ENCODE assay signal across 17 cellular contexts in genomic region chr16:66131156-66131807, GRCh38.
A peak's percentile ranks its signal among the peaks of the same experiment; 100 is the strongest.
DNase-seq lines count a peak whose midpoint lies in the region; ATAC-seq, FAIRE-seq and TF ChIP-seq lines count a peak whose summit lies in the region.
"Had no signal": no experiment of that assay in that cellular context is flagged by ENCODE, and none has a peak within 500 bp of the region (broad histone marks: within the 10 kb centered on the region; RNA-seq: fewer than 3 reads in every experiment).

No MANE protein-coding gene starts in this region.

- TF ChIP-seq POLR2A in A549 (IDR thresholded peaks at IDR 0.05; ENCODE audit: low read length) = no peak

- peak overlapping the region; percentile 29; the same call in 1 of the 2 replicates for H3K27ac Mint-ChIP-seq in HFFc6
- H3K27ac Mint-ChIP-seq: stimulated activated naive B cell treated with anti-CD40 and anti-IgM and Interleukin-4, amounts not matched to agents 10 μg/mL and 1 μg/mL and 100 μg/mL, for 72 hours; type B pancreatic cell had no signal

- H3K9me1 ChIP-seq in keratinocyte (ENCODE audit: control insufficient read depth, extremely low read depth, insufficient read depth, low read length) = no peaks in the 10 kb centered on the region

- H3K4me3 Mint-ChIP-seq in HFFc6 = peak overlapping the region; percentile 44; the same call in 1 of the 2 replicates
- H3K4me3 Mint-ChIP-seq: activated T-cell treated with anti-CD3 and anti-CD28 coated beads, Interleukin-2, amount 50 U/mL, for 4 hours; stimulated activated naive B cell treated with anti-CD40 and anti-IgM and Interleukin-4, amounts not matched to agents 10 μg/mL and 1 μg/mL and 100 μg/mL, for 72 hours; type B pancreatic cell had no signal

- H3K9me3 ChIP-seq in A549 = no peaks in the 10 kb centered on the region
- no peaks in the 10 kb centered on the region for H3K9me3 ChIP-seq in keratinocyte (ENCODE audit: control insufficient read depth, low read depth, low read length)

- dilution Hi-C loops in keratinocyte (cut with MboI; ENCODE audit: extremely low pct_ligation_motif_present, low sequenced_read_pairs) = no loop called here

- H3K9ac ChIP-seq in keratinocyte (ENCODE audit: control insufficient read depth, extremely low read depth, insufficient read depth, low read length) = no peak overlapping the region

- peaks cover 43% of the 10 kb centered on the region for H3K4me1 Mint-ChIP-seq in HFFc6 (ENCODE audit: low read depth)
- H3K4me1 Mint-ChIP-seq: stimulated activated naive B cell treated with anti-CD40 and anti-IgM and Interleukin-4, amounts not matched to agents 10 μg/mL and 1 μg/mL and 100 μg/mL, for 72 hours had no signal

- no peak overlapping the region for H2AFZ ChIP-seq in keratinocyte (ENCODE audit: control insufficient read depth, low read length)

- H3K27ac ChIP-seq in A549 = no peak overlapping the region
- no peak overlapping the region for H3K27ac ChIP-seq in keratinocyte (ENCODE audit: control insufficient read depth, insufficient read depth, low read length)

- ATAC-seq in A549 = no peak
- no peak for ATAC-seq in GM18519 (IDR thresholded peaks at IDR 0.05; ENCODE audit: low FRiP score, unreplicated experiment)
- ATAC-seq: activated T-cell treated with anti-CD3 and anti-CD28 coated beads, Interleukin-2, amount 50 U/mL, for 4 hours; stimulated activated naive B cell treated with anti-CD40 and anti-IgM and Interleukin-4, amounts not matched to agents 10 μg/mL and 1 μg/mL and 100 μg/mL, for 72 hours had no signal

- WGBS in A549 (ENCODE audit: missing lambda C conversion rate) = 30% methylated on average over 5 of the region's 5 CpGs

- H3K4me3 ChIP-seq in A549 (no peak overlapping the region), keratinocyte (ENCODE audit: control insufficient read depth in 2 of 3, extremely low read depth in 1 of 3, insufficient read depth in 2 of 3, low read depth in 1 of 3, low read length in 3 of 3) (no peak overlapping the region)
- H3K4me3 ChIP-seq: coronary artery had no signal

- TF ChIP-seq EP300 in A549 (IDR thresholded peaks at IDR 0.05) = no peak

- H3K27me3 Mint-ChIP-seq in HFFc6 (ENCODE audit: insufficient read depth) = peaks cover 7% of the 10 kb centered on the region

- TF ChIP-seq CTCF in A549 (IDR thresholded peaks at IDR 0.05) (no peak), HFFc6 (IDR thresholded peaks at IDR 0.05) (no peak), keratinocyte (optimal IDR thresholded peaks at IDR 0.05 in 1 of 3, IDR thresholded peaks at IDR 0.05 in 1 of 3, conservative IDR thresholded peaks at IDR 0.05 in 1 of 3; ENCODE audit: extremely low read depth in 1 of 3, insufficient read depth in 2 of 3, low read length in 3 of 3) (no peak)

- no peaks in the 10 kb centered on the region for H4K20me1 ChIP-seq in keratinocyte (ENCODE audit: control insufficient read depth, extremely low read depth, insufficient read depth, low read length)

- H3K36me3 ChIP-seq in keratinocyte (ENCODE audit: control insufficient read depth in 2 of 2, extremely low read depth in 1 of 2, insufficient read depth in 2 of 2, low read length in 2 of 2) = no peaks in the 10 kb centered on the region

- H3K79me2 ChIP-seq in keratinocyte (ENCODE audit: control insufficient read depth, insufficient read depth, low read length) = no peaks in the 10 kb centered on the region

- FAIRE-seq in A549 (lab: Jason Lieb, UNC) = no peak
- FAIRE-seq in keratinocyte (lab: Jason Lieb, UNC) = no peak

- CTCF ChIA-PET in A549 (lab: Yijun Ruan, JAX) = no interaction called here

- H3K36me3 Mint-ChIP-seq in HFFc6 (ENCODE audit: low read depth) = no peaks in the 10 kb centered on the region
- H3K36me3 Mint-ChIP-seq: stimulated activated naive B cell treated with anti-CD40 and anti-IgM and Interleukin-4, amounts not matched to agents 10 μg/mL and 1 μg/mL and 100 μg/mL, for 72 hours; type B pancreatic cell had no signal

- H3K4me2 ChIP-seq in A549 = no peak overlapping the region
- H3K4me2 ChIP-seq in keratinocyte (ENCODE audit: control insufficient read depth, extremely low read depth, insufficient read depth, low read depth, low read length) = no peak overlapping the region

- H3K9me3 Mint-ChIP-seq in HFFc6 = no peaks in the 10 kb centered on the region
- H3K9me3 Mint-ChIP-seq: activated T-cell treated with anti-CD3 and anti-CD28 coated beads, Interleukin-2, amount 50 U/mL, for 4 hours; stimulated activated naive B cell treated with anti-CD40 and anti-IgM and Interleukin-4, amounts not matched to agents 10 μg/mL and 1 μg/mL and 100 μg/mL, for 72 hours; type B pancreatic cell had no signal

- H3K4me1 ChIP-seq in A549 = 0 out of 3 replicates have a peak, but pooled peaks cover 2% of the 10 kb centered on the region
- H3K4me1 ChIP-seq in keratinocyte (ENCODE audit: control insufficient read depth, extremely low read depth, insufficient read depth, low read length) = peaks cover 9% of the 10 kb centered on the region

- H3K27me3 ChIP-seq in keratinocyte (ENCODE audit: control insufficient read depth, extremely low read depth, insufficient read depth, low read length) = peaks cover 27% of the 10 kb centered on the region

- no peak for DNase-seq in A549 (ENCODE audit: low read depth in 1 of 2, low spot score in 1 of 2)
- DNase-seq in HFFc6 = peak; percentile 61
- DNase-seq in amniotic epithelial cell (ENCODE audit: low read depth) = peak; percentile 84
- DNase-seq in keratinocyte (ENCODE audit: low read depth, low spot score) = peak; percentile 15
- DNase-seq in cerebellar nuclear complex (lab: John Stamatoyannopoulos, UW) = no peak
- no peak for DNase-seq in NCI-H1694 (lab: John Stamatoyannopoulos, UW)
- DNase-seq in middle frontal gyrus (ENCODE audit: extremely low spot score, low spot score) = no peak
- DNase-seq: ACHN; activated CD4-positive, alpha-beta T cell treated with anti-CD3 and anti-CD28 coated beads, Interleukin-2, amount 50 U/mL, for 4 hours; activated T-cell treated with anti-CD3 and anti-CD28 coated beads, Interleukin-2, amount 50 U/mL, for 4 hours; GF-D8; NCI-H2029; NCI-H524 treated with DMSO at 0.1 percent for 48 hours; stimulated activated naive B cell treated with anti-CD40 and anti-IgM and Interleukin-4, amounts not matched to agents 10 μg/mL and 1 μg/mL and 100 μg/mL, for 72 hours had no signal

- POLR2A ChIA-PET in A549 (lab: Yijun Ruan, JAX) = interaction anchor here (0.6 kb wide), 1 partner anchor 26 kb away, joined by 10 read pairs; no protein-coding TSS in a partner anchor

- no peak for TF ChIP-seq RAD21 in A549 (conservative IDR thresholded peaks at IDR 0.05 in 1 of 2, IDR thresholded peaks at IDR 0.05 in 1 of 2)

TF ChIP-seq in A549, 52 proteins besides CTCF, POLR2A, EP300 and RAD21:
- TF ChIP-seq FOSL2 (IDR thresholded peaks at IDR 0.05) (no peak), FOSL2 (CRISPR knock-in tag; IDR thresholded peaks at IDR 0.05) (peak; percentile 35; the same call in 1 of the 2 replicates), ZNF302 (CRISPR knock-in tag; IDR thresholded peaks at IDR 0.05) (no peak), FOSB (CRISPR knock-in tag; IDR thresholded peaks at IDR 0.05) (no peak), HDAC2 (IDR thresholded peaks at IDR 0.05) (no peak), RFX5 (IDR thresholded peaks at IDR 0.05) (no peak), MAZ (IDR thresholded peaks at IDR 0.05; ENCODE audit: borderline replicate concordance, low read depth, low read length) (no peak)

Comparison
In these comparisons a context has a peak if more than half of its experiments do, and no peak if none do; other contexts are left out.
1. DNase-seq: peak in HFFc6 (single experiment), amniotic epithelial cell (single experiment) and keratinocyte (single experiment); none in A549 (0 of 2), cerebellar nuclear complex (0 of 2), NCI-H1694 (single experiment) and middle frontal gyrus (single experiment).